In the genomic region with DNA sequence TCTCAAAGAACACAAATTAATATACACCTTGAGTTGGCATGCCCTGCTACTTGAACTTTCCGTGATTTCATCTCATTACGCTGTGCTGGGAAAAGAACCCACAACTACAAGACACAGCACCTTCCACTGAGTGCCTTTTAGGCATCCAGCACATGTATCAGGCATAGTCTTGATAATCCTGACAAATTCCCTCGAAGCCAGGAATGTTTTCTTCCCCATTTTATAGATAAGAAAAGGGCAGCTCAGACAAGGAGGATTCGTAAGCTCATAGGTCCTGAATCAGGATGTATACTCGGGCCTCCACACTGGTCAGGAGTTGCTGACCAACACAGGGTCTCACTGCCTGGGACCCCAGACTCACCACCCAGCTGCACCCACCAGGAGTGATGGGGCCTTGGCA, we compare ENCODE assay signal across 8 cellular contexts.
"Had no signal": no experiment of that assay in that cellular context is flagged by ENCODE, and none has a peak within 500 bp of the region (broad histone marks: within the 10 kb centered on the region; RNA-seq: fewer than 3 reads in every experiment).

No MANE protein-coding gene starts in this region.

- FAIRE-seq: H1, H54, HTR-8/SVneo, K562 had no signal

- H3K4me3 ChIP-seq: GM23338, K562 had no signal

- DNase-seq: H9, HCEC 1CT, IMR-90 had no signal
